In the genomic region with DNA sequence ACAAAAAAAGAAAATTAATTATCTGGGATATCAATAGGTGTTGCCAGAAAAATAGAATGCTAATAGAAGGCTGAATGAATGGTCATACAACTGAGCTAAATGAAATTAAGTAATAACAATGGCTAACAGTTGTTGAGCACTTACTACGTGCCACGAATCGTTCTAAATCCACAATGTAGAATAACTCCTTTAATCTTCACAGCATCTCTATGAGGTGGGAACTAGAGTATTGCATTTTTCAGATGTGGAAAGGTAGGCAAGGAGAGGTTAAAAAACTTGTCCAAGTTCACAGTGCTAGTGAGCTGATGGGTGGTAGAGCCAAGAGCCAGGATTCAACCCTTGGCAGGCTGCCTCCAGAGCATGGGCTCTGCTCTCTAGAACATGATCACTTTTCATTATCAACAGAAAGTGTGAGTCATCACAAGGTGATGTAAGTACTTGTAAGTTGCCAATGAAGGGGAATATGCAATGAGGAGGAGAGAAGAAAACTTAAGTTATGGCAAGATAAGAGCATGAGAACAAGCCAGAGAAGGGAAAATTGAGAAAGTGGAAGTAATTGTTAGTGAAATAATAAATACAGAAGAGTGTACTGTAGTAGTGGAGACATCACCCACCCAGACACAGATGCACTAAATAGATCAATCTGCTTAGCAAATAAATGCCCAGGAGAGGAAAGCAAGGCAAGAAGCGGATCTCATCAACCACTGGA, we compare ENCODE assay signal across 1 cellular context.
TF ChIP-seq lines count a peak whose summit lies in the region.

No MANE protein-coding gene starts in this region.

TF ChIP-seq in K562, 482 proteins besides CTCF, POLR2A, EP300 and RAD21 (continued from another document and continues in another):
- TF ChIP-seq, protein P1, sequence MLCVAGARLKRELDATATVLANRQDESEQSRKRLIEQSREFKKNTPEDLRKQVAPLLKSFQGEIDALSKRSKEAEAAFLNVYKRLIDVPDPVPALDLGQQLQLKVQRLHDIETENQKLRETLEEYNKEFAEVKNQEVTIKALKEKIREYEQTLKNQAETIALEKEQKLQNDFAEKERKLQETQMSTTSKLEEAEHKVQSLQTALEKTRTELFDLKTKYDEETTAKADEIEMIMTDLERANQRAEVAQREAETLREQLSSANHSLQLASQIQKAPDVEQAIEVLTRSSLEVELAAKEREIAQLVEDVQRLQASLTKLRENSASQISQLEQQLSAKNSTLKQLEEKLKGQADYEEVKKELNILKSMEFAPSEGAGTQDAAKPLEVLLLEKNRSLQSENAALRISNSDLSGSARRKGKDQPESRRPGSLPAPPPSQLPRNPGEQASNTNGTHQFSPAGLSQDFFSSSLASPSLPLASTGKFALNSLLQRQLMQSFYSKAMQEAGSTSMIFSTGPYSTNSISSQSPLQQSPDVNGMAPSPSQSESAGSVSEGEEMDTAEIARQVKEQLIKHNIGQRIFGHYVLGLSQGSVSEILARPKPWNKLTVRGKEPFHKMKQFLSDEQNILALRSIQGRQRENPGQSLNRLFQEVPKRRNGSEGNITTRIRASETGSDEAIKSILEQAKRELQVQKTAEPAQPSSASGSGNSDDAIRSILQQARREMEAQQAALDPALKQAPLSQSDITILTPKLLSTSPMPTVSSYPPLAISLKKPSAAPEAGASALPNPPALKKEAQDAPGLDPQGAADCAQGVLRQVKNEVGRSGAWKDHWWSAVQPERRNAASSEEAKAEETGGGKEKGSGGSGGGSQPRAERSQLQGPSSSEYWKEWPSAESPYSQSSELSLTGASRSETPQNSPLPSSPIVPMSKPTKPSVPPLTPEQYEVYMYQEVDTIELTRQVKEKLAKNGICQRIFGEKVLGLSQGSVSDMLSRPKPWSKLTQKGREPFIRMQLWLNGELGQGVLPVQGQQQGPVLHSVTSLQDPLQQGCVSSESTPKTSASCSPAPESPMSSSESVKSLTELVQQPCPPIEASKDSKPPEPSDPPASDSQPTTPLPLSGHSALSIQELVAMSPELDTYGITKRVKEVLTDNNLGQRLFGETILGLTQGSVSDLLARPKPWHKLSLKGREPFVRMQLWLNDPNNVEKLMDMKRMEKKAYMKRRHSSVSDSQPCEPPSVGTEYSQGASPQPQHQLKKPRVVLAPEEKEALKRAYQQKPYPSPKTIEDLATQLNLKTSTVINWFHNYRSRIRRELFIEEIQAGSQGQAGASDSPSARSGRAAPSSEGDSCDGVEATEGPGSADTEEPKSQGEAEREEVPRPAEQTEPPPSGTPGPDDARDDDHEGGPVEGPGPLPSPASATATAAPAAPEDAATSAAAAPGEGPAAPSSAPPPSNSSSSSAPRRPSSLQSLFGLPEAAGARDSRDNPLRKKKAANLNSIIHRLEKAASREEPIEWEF (CRISPR knock-in tag; IDR thresholded peaks at IDR 0.05), result 0 out of 2 replicates have a peak, but pooled peaks have one; percentile 32
- no peak for TF ChIP-seq ZNF695 (CRISPR knock-in tag; IDR thresholded peaks at IDR 0.05)
- TF ChIP-seq NR2C2 (CRISPR knock-in tag; IDR thresholded peaks at IDR 0.05), result no peak
- TF ChIP-seq NR2C2 (tag; IDR thresholded peaks at IDR 0.05), result peak; percentile 30; the same call in 1 of the 2 replicates
- no peak for TF ChIP-seq ZNF174 (CRISPR knock-in tag; IDR thresholded peaks at IDR 0.05)
- TF ChIP-seq ZNF696 (CRISPR knock-in tag; conservative IDR thresholded peaks at IDR 0.05), result no peak
- TF ChIP-seq ZBTB7A (IDR thresholded peaks at IDR 0.05; ENCODE audit: borderline replicate concordance, control insufficient read depth, low read depth, low read length), result no peak
- peak; percentile 92 for TF ChIP-seq JUN (IDR thresholded peaks at IDR 0.05; ENCODE audit: borderline replicate concordance, low read depth, low read length)
- TF ChIP-seq JUN (CRISPR knock-in tag; IDR thresholded peaks at IDR 0.05; ENCODE audit: borderline replicate concordance), result no peak
- TF ChIP-seq MEIS2 (IDR thresholded peaks at IDR 0.05; ENCODE audit: partially characterized antibody), result no peak
- TF ChIP-seq, protein P2, sequence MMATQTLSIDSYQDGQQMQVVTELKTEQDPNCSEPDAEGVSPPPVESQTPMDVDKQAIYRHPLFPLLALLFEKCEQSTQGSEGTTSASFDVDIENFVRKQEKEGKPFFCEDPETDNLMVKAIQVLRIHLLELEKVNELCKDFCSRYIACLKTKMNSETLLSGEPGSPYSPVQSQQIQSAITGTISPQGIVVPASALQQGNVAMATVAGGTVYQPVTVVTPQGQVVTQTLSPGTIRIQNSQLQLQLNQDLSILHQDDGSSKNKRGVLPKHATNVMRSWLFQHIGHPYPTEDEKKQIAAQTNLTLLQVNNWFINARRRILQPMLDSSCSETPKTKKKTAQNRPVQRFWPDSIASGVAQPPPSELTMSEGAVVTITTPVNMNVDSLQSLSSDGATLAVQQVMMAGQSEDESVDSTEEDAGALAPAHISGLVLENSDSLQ (IDR thresholded peaks at IDR 0.05), result no peak
- TF ChIP-seq ZNF23 (CRISPR knock-in tag; IDR thresholded peaks at IDR 0.05), result no peak
- TF ChIP-seq HDAC6 (IDR thresholded peaks at IDR 0.05; ENCODE audit: low read depth, low read length), result no peak
- TF ChIP-seq SPI1 (IDR thresholded peaks at IDR 0.05; ENCODE audit: borderline replicate concordance, low read depth, low read length), result no peak
- no peak for TF ChIP-seq RFX1 (IDR thresholded peaks at IDR 0.05)
- TF ChIP-seq ZNF766 (CRISPR knock-in tag; conservative IDR thresholded peaks at IDR 0.05), result 0 out of 2 replicates have a peak, but pooled peaks have one; percentile 58
- peak; percentile 65 for TF ChIP-seq TEAD4 (IDR thresholded peaks at IDR 0.05; ENCODE audit: low read length)
- no peak for TF ChIP-seq TEAD4 (CRISPR knock-in tag; IDR thresholded peaks at IDR 0.05; ENCODE audit: borderline replicate concordance)
- TF ChIP-seq, protein P3, sequence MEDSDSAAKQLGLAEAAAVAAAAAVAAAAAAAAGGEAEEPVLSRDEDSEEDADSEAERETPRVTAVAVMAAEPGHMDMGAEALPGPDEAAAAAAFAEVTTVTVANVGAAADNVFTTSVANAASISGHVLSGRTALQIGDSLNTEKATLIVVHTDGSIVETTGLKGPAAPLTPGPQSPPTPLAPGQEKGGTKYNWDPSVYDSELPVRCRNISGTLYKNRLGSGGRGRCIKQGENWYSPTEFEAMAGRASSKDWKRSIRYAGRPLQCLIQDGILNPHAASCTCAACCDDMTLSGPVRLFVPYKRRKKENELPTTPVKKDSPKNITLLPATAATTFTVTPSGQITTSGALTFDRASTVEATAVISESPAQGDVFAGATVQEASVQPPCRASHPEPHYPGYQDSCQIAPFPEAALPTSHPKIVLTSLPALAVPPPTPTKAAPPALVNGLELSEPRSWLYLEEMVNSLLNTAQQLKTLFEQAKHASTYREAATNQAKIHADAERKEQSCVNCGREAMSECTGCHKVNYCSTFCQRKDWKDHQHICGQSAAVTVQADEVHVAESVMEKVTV (CRISPR knock-in tag; IDR thresholded peaks at IDR 0.05), result no peak
- TF ChIP-seq MAFF (IDR thresholded peaks at IDR 0.05; ENCODE audit: low read length), result no peak
- peak in 1 of 2 experiments; percentile 81; a peak in 2 of 4 replicates for TF ChIP-seq ARNT (IDR thresholded peaks at IDR 0.05)
- TF ChIP-seq SAFB (IDR thresholded peaks at IDR 0.05; ENCODE audit: borderline replicate concordance, low read depth, low read length), result no peak
- 0 out of 4 replicates have a peak, but pooled peaks of 1 of the 2 experiments have one; percentile 20 for TF ChIP-seq NRF1 (conservative IDR thresholded peaks at IDR 0.05 in 1 of 2, IDR thresholded peaks at IDR 0.05 in 1 of 2)
- TF ChIP-seq, protein P4, sequence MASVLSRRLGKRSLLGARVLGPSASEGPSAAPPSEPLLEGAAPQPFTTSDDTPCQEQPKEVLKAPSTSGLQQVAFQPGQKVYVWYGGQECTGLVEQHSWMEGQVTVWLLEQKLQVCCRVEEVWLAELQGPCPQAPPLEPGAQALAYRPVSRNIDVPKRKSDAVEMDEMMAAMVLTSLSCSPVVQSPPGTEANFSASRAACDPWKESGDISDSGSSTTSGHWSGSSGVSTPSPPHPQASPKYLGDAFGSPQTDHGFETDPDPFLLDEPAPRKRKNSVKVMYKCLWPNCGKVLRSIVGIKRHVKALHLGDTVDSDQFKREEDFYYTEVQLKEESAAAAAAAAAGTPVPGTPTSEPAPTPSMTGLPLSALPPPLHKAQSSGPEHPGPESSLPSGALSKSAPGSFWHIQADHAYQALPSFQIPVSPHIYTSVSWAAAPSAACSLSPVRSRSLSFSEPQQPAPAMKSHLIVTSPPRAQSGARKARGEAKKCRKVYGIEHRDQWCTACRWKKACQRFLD (CRISPR knock-in tag; IDR thresholded peaks at IDR 0.05), result peak; percentile 34; the same call in 1 of the 2 replicates
- no peak for TF ChIP-seq PTBP1 (IDR thresholded peaks at IDR 0.05; ENCODE audit: low read depth, low read length)
- TF ChIP-seq PYGO2 (tag; IDR thresholded peaks at IDR 0.05), result peak; percentile 32; the same call in 1 of the 2 replicates
- no peak for TF ChIP-seq ZNF436 (CRISPR knock-in tag; IDR thresholded peaks at IDR 0.05)
- no peak for TF ChIP-seq MTA3 (IDR thresholded peaks at IDR 0.05; ENCODE audit: borderline replicate concordance)
- TF ChIP-seq, protein P5, sequence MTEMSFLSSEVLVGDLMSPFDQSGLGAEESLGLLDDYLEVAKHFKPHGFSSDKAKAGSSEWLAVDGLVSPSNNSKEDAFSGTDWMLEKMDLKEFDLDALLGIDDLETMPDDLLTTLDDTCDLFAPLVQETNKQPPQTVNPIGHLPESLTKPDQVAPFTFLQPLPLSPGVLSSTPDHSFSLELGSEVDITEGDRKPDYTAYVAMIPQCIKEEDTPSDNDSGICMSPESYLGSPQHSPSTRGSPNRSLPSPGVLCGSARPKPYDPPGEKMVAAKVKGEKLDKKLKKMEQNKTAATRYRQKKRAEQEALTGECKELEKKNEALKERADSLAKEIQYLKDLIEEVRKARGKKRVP (CRISPR knock-in tag; IDR thresholded peaks at IDR 0.05), result peak; percentile 96
- TF ChIP-seq CEBPB (tag; IDR thresholded peaks at IDR 0.05), result no peak
- peak; percentile 42; the same call in 1 of the 2 replicates for TF ChIP-seq MTA2 (IDR thresholded peaks at IDR 0.05; ENCODE audit: low read depth)
- no peak for TF ChIP-seq ZNF212 (CRISPR knock-in tag; IDR thresholded peaks at IDR 0.05)
- TF ChIP-seq ATF1 (CRISPR knock-in tag; IDR thresholded peaks at IDR 0.05), result no peak
- TF ChIP-seq ATF1 (tag; IDR thresholded peaks at IDR 0.05), result peak; percentile 38; the same call in 1 of the 2 replicates
- no peak for TF ChIP-seq HNRNPK (IDR thresholded peaks at IDR 0.05; ENCODE audit: low read depth, low read length, poor library complexity, severe bottlenecking)
- no peak for TF ChIP-seq U2AF1 (optimal IDR thresholded peaks at IDR 0.05; ENCODE audit: low read depth, low read length)
- TF ChIP-seq, protein P6, sequence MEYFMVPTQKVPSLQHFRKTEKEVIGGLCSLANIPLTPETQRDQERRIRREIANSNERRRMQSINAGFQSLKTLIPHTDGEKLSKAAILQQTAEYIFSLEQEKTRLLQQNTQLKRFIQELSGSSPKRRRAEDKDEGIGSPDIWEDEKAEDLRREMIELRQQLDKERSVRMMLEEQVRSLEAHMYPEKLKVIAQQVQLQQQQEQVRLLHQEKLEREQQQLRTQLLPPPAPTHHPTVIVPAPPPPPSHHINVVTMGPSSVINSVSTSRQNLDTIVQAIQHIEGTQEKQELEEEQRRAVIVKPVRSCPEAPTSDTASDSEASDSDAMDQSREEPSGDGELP (CRISPR knock-in tag; IDR thresholded peaks at IDR 0.05; ENCODE audit: borderline replicate concordance), result no peak
- TF ChIP-seq KLF6 (CRISPR knock-in tag; IDR thresholded peaks at IDR 0.05; ENCODE audit: borderline replicate concordance), result peak; percentile 21; the same call in 1 of the 2 replicates
- TF ChIP-seq STAG1 (CRISPR knock-in tag; IDR thresholded peaks at IDR 0.05; ENCODE audit: borderline replicate concordance), result no peak
- peak; percentile 76; the same call in 1 of the 2 replicates for TF ChIP-seq BRD4 (IDR thresholded peaks at IDR 0.05)
- TF ChIP-seq ZNF644 (tag; IDR thresholded peaks at IDR 0.05; ENCODE audit: low read depth), result peak; percentile 72
- TF ChIP-seq ZFP30 (CRISPR knock-in tag; IDR thresholded peaks at IDR 0.05; ENCODE audit: borderline replicate concordance), result no peak
- TF ChIP-seq, protein P7, sequence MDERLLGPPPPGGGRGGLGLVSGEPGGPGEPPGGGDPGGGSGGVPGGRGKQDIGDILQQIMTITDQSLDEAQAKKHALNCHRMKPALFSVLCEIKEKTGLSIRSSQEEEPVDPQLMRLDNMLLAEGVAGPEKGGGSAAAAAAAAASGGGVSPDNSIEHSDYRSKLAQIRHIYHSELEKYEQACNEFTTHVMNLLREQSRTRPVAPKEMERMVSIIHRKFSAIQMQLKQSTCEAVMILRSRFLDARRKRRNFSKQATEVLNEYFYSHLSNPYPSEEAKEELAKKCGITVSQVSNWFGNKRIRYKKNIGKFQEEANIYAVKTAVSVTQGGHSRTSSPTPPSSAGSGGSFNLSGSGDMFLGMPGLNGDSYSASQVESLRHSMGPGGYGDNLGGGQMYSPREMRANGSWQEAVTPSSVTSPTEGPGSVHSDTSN (CRISPR knock-in tag; IDR thresholded peaks at IDR 0.05; ENCODE audit: low read depth), result no peak
- TF ChIP-seq, protein P7 (tag; conservative IDR thresholded peaks at IDR 0.05; ENCODE audit: low read depth), result no peak
- no peak for TF ChIP-seq ZKSCAN1 (IDR thresholded peaks at IDR 0.05; ENCODE audit: low read depth, low read length)
- TF ChIP-seq ZEB2 (IDR thresholded peaks at IDR 0.05), result peak; percentile 25; the same call in 1 of the 2 replicates
- TF ChIP-seq, protein P8, sequence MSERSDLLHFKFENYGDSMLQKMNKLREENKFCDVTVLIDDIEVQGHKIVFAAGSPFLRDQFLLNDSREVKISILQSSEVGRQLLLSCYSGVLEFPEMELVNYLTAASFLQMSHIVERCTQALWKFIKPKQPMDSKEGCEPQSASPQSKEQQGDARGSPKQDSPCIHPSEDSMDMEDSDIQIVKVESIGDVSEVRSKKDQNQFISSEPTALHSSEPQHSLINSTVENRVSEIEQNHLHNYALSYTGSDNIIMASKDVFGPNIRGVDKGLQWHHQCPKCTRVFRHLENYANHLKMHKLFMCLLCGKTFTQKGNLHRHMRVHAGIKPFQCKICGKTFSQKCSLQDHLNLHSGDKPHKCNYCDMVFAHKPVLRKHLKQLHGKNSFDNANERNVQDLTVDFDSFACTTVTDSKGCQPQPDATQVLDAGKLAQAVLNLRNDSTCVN (CRISPR knock-in tag; IDR thresholded peaks at IDR 0.05), result no peak
- no peak for TF ChIP-seq WHSC1 (IDR thresholded peaks at IDR 0.05; ENCODE audit: low read length)
- no peak for TF ChIP-seq CHD1 (IDR thresholded peaks at IDR 0.05; ENCODE audit: low read length)
- TF ChIP-seq SRSF9 (IDR thresholded peaks at IDR 0.05; ENCODE audit: borderline replicate concordance, low read depth, low read length), result no peak
- TF ChIP-seq ZBTB17 (CRISPR knock-in tag; IDR thresholded peaks at IDR 0.05), result peak; percentile 32; the same call in 1 of the 2 replicates
